Comparison of ENCODE assay signal across 8 cellular contexts in the genomic region with DNA sequence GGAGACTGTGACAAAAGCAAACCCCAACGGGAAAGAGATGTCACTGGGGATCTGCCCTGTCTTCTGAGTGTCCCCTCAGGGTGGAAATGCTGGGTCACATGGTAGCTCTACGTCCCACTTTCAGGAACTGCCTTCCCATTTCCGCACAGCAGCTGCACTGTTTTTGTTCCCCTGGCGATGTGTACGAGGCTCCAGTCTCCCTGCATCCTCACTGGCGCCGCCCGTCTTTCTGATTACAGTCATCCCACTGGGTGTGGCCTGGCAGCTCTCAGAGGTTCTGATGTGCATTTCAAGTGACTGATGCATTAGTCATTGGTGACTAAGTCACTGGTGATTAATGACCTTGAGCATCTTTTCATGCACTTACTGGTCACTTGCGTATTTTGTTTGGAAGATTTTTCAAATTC. TPM values are rescaled to one million over a fixed set of nuclear protein-coding genes. Genes with fewer than 3 reads are reported as not detected.
A peak's percentile ranks its signal among the peaks of the same experiment; 100 is the strongest.
DNase-seq lines count a peak whose midpoint lies in the region; ATAC-seq and TF ChIP-seq lines count a peak whose summit lies in the region.

No MANE protein-coding gene starts in this region.

- H3K9me3 ChIP-seq in BE2C (no peaks in the 10 kb centered on the region), skeletal muscle satellite cell (replicated peaks; ENCODE audit: low read length) (no peaks in the 10 kb centered on the region)

- DNase-seq in BE2C (peak; percentile 95), MV-4-11 (lab: John Stamatoyannopoulos, UW) (peak; percentile 87), Right ventricle myocardium superior (peak; percentile 90), ecto neural progenitor cell (ENCODE audit: low spot score) (no peak)
- peak; percentile 75 for DNase-seq in activated naive CD4-positive, alpha-beta T cell treated with anti-CD3 and anti-CD28 coated beads for 36 hours

- peak overlapping the region; percentile 82 for H3K9ac ChIP-seq in skeletal muscle satellite cell (ENCODE audit: low read depth, low read length)

- peaks cover 55% of the 10 kb centered on the region for H3K36me3 Mint-ChIP-seq in activated naive CD4-positive, alpha-beta T cell treated with anti-CD3 and anti-CD28 coated beads for 36 hours (ENCODE audit: low read depth)

- H3K4me3 ChIP-seq in BE2C (ENCODE audit: low read depth, low read length): peak overlapping the region; percentile 7
- peak overlapping the region; percentile 64 for H3K4me3 ChIP-seq in skeletal muscle satellite cell (ENCODE audit: low read length)

- H3K4me1 Mint-ChIP-seq in activated naive CD4-positive, alpha-beta T cell treated with anti-CD3 and anti-CD28 coated beads for 36 hours (ENCODE audit: low read depth): peaks cover 31% of the 10 kb centered on the region

- H3K4me2 ChIP-seq in skeletal muscle satellite cell (ENCODE audit: low read length): peak overlapping the region; percentile 82

- H3K4me3 Mint-ChIP-seq in activated naive CD4-positive, alpha-beta T cell treated with anti-CD3 and anti-CD28 coated beads for 36 hours: no peak overlapping the region

- CTCF ChIA-PET in activated naive CD4-positive, alpha-beta T cell treated with anti-CD3 and anti-CD28 coated beads for 36 hours (lab: Charles Lee): interaction anchor here (1.0 kb wide), 1 partner anchor 9 kb away, joined by 3 read pairs; no protein-coding TSS in a partner anchor

- no peaks in the 10 kb centered on the region for H3K9me3 Mint-ChIP-seq in activated naive CD4-positive, alpha-beta T cell treated with anti-CD3 and anti-CD28 coated beads for 36 hours

- H3K36me3 ChIP-seq in BE2C: peaks cover 59% of the 10 kb centered on the region
- H3K36me3 ChIP-seq in skeletal muscle satellite cell (ENCODE audit: insufficient read depth, low read length): peaks cover 48% of the 10 kb centered on the region

- H3K27me3 ChIP-seq in BE2C (no peaks in the 10 kb centered on the region), skeletal muscle satellite cell (ENCODE audit: control insufficient read depth, insufficient read depth, low read length) (no peaks in the 10 kb centered on the region)

- H3K27ac Mint-ChIP-seq in activated naive CD4-positive, alpha-beta T cell treated with anti-CD3 and anti-CD28 coated beads for 36 hours: peak overlapping the region; percentile 11

- intact Hi-C loops in activated naive CD4-positive, alpha-beta T cell treated with anti-CD3 and anti-CD28 coated beads for 36 hours (cut with micrococcal nuclease): loop anchor here (1.0 kb wide), 1 partner anchor 42 kb away; no protein-coding TSS in a partner anchor
- intact Hi-C loops in Right ventricle myocardium superior (cut with DNase I): no loop called here

- TF ChIP-seq CTCF in BE2C (IDR thresholded peaks at IDR 0.05; ENCODE audit: low read depth, low read length): peak; percentile 29

- H3K4me1 ChIP-seq in BE2C (peaks cover 9% of the 10 kb centered on the region), skeletal muscle satellite cell (ENCODE audit: control insufficient read depth, insufficient read depth, low read length) (peaks cover 55% of the 10 kb centered on the region)

- ATAC-seq in Right ventricle myocardium superior (ENCODE audit: poor library complexity) (peak; percentile 96), GM19463 (IDR thresholded peaks at IDR 0.05; ENCODE audit: unreplicated experiment) (no peak), GM21576 (IDR thresholded peaks at IDR 0.05; ENCODE audit: unreplicated experiment) (no peak)

- H3K27me3 Mint-ChIP-seq in activated naive CD4-positive, alpha-beta T cell treated with anti-CD3 and anti-CD28 coated beads for 36 hours (ENCODE audit: low read depth): no peaks in the 10 kb centered on the region

RNA-seq across cellular contexts. Expression of a gene that starts 21.2 kb away (rescaled TPM):
- 49.4 TPM for polyA plus RNA-seq in BE2C (2012; ENCODE audit: insufficient read depth, insufficient read length, low read depth)
- 10 to 100 TPM; 63.5 to 67.1 TPM for total RNA-seq in activated naive CD4-positive, alpha-beta T cell treated with anti-CD3 and anti-CD28 coated beads for 36 hours
- 54.4 TPM for total RNA-seq in Right ventricle myocardium superior
- total RNA-seq in skeletal muscle satellite cell (2012; rRNA removed): 66.2 and 70.2 TPM in 2 replicates

RNA-seq across cellular contexts. Expression of a gene that starts 22.1 kb away (rescaled TPM):
- 82.5 TPM for polyA plus RNA-seq in BE2C (2012; ENCODE audit: insufficient read depth, insufficient read length, low read depth)
- 10 to 100 TPM; 58.9 to 59.4 TPM for total RNA-seq in activated naive CD4-positive, alpha-beta T cell treated with anti-CD3 and anti-CD28 coated beads for 36 hours
- total RNA-seq in Right ventricle myocardium superior: 141 TPM
- 117 and 127 TPM in 2 replicates for total RNA-seq in skeletal muscle satellite cell (2012; rRNA removed)

RNA-seq across cellular contexts. Expression of a gene that starts 28.8 kb away (rescaled TPM):
- polyA plus RNA-seq in BE2C (2012; ENCODE audit: insufficient read depth, insufficient read length, low read depth): 0.97 TPM
- total RNA-seq in activated naive CD4-positive, alpha-beta T cell treated with anti-CD3 and anti-CD28 coated beads for 36 hours: not detected
- total RNA-seq in Right ventricle myocardium superior: not detected
- not detected in 2 replicates for total RNA-seq in skeletal muscle satellite cell (2012; rRNA removed)
